ENCODE assay signal across 10 cellular contexts in genomic region chr9:708556-709432, GRCh38.
DNase-seq lines count a peak whose midpoint lies in the region; ATAC-seq, FAIRE-seq and TF ChIP-seq lines count a peak whose summit lies in the region.
"Had no signal": no experiment of that assay in that cellular context is flagged by ENCODE, and none has a peak within 500 bp of the region (broad histone marks: within the 10 kb centered on the region; RNA-seq: fewer than 3 reads in every experiment).

No MANE protein-coding gene starts in this region.

- CTCF ChIA-PET in H1 (lab: Charles Lee; ENCODE audit: partially characterized antibody): interaction anchor here (0.6 to 1.3 kb wide), 2 partner anchors 9 to 1887 kb away, joined by 4 read pairs; no protein-coding TSS in a partner anchor
- CTCF ChIA-PET in activated naive CD4-positive, alpha-beta T cell treated with anti-CD3 and anti-CD28 coated beads for 36 hours (lab: Charles Lee): interaction anchor here (0.8 kb wide), 1 partner anchor 42 kb away, joined by 3 read pairs; no protein-coding TSS in a partner anchor

- H3K9me3 ChIP-seq in OCI-LY3 (ENCODE audit: insufficient read depth, low read length): no peaks in the 10 kb centered on the region
- H3K9me3 ChIP-seq in H1 (ENCODE audit: insufficient read depth in 2 of 2, low read depth in 1 of 2, low read length in 1 of 2): no peaks in the 10 kb centered on the region
- no peaks in the 10 kb centered on the region for H3K9me3 ChIP-seq in muscle layer of colon (ENCODE audit: low read length)
- H3K9me3 ChIP-seq in neuronal stem cell (replicated peaks in 1 of 2; ENCODE audit: control insufficient read depth in 2 of 2, insufficient read depth in 1 of 2, low read depth in 1 of 2, low read length in 2 of 2): no peaks in the 10 kb centered on the region

- DNase-seq in H1 (ENCODE audit: low read depth in 1 of 2, low spot score in 2 of 2) (no peak), neuronal stem cell (ENCODE audit: low spot score) (no peak), NCI-H1092 treated with DMSO at 0.1 percent for 48 hours (lab: John Stamatoyannopoulos, UW) (no peak)
- DNase-seq in activated naive CD4-positive, alpha-beta T cell treated with anti-CD3 and anti-CD28 coated beads for 36 hours: no peak

- no peak for FAIRE-seq in H1 (lab: Jason Lieb, UNC)
- FAIRE-seq: endometrium had no signal

- no peaks in the 10 kb centered on the region for H3K27me3 ChIP-seq in OCI-LY3 (ENCODE audit: low read depth, low read length)
- H3K27me3 ChIP-seq in H1 (replicated peaks in 1 of 4; ENCODE audit: control insufficient read depth in 3 of 4, extremely low read depth in 1 of 4, insufficient read depth in 3 of 4, low read length in 3 of 4): no peaks in the 10 kb centered on the region
- H3K27me3 ChIP-seq in muscle layer of colon (ENCODE audit: control insufficient read depth in 1 of 2, insufficient read depth in 2 of 2, low read length in 2 of 2): no peaks in the 10 kb centered on the region
- peaks cover 0 to 3% (median 0%) of the 10 kb centered on the region in 3 experiments for H3K27me3 ChIP-seq in neuronal stem cell (ENCODE audit: control insufficient read depth in 3 of 3, insufficient read depth in 3 of 3, low read depth in 1 of 3, low read length in 3 of 3)

- peak overlapping the region; percentile 29; the same call in 1 of the 2 replicates for H3K9ac ChIP-seq in OCI-LY3 (ENCODE audit: low read length)
- H3K9ac ChIP-seq in H1 (replicated peaks in 1 of 4; ENCODE audit: extremely low read depth in 1 of 4, low read depth in 3 of 4, low read length in 3 of 4): no peak overlapping the region
- H3K9ac ChIP-seq in muscle layer of colon (ENCODE audit: low read length): peak overlapping the region; percentile 18
- no peak overlapping the region for H3K9ac ChIP-seq in neuronal stem cell (ENCODE audit: low read depth, low read length, poor library complexity)

- H3K4ac ChIP-seq in H1 (replicated peaks; ENCODE audit: insufficient read length, low read depth, low read length): no peak overlapping the region
- H3K4ac ChIP-seq in neuronal stem cell (ENCODE audit: low read length): no peak overlapping the region

- peaks cover 16% of the 10 kb centered on the region for H3K4me1 Mint-ChIP-seq in activated naive CD4-positive, alpha-beta T cell treated with anti-CD3 and anti-CD28 coated beads for 36 hours (ENCODE audit: low read depth)

- H3K23me2 ChIP-seq in H1 (ENCODE audit: low read depth, low read length): peaks cover 2% of the 10 kb centered on the region; the same call in 1 of the 2 replicates

- 90% methylated on average over 9 of the region's 9 CpGs; no CpG with 5 or more reads in 1 of the 2 experiments for WGBS in H1 (ENCODE audit: extremely low coverage in 1 of 2, insufficient coverage in 1 of 2, insufficient read length in 1 of 2, insufficient replicate concordance in 2 of 2, low coverage in 1 of 2, low lambda C conversion rate in 2 of 2, missing lambda C conversion rate in 1 of 2), 2 experiments
- no CpG with 5 or more reads among the region's 9 CpGs for WGBS in neuronal stem cell (ENCODE audit: extremely low coverage in 2 of 2, insufficient read length in 2 of 2, insufficient replicate concordance in 1 of 2), 2 donors

- POLR2A ChIA-PET in H1 (lab: Charles Lee; ENCODE audit: partially characterized antibody): no interaction called here

- no peak overlapping the region for H3K27ac Mint-ChIP-seq in activated naive CD4-positive, alpha-beta T cell treated with anti-CD3 and anti-CD28 coated beads for 36 hours
- H3K27ac Mint-ChIP-seq: T-helper 1 cell treated with Interleukin-12 subunit alpha and Interleukin-12 subunit beta and Interleukin-4 antibody, amounts not matched to agents 30 μg/mL and 1 μg/mL, for 36 hours had no signal

- peaks cover 10% of the 10 kb centered on the region for H3K4me1 ChIP-seq in OCI-LY3 (ENCODE audit: low read length)
- H3K4me1 ChIP-seq in H1 (replicated peaks in 1 of 4; ENCODE audit: control insufficient read depth in 3 of 4, insufficient read depth in 4 of 4, low read length in 3 of 4): peaks cover 0 to 9% (median 4%) of the 10 kb centered on the region in 4 experiments
- H3K4me1 ChIP-seq in muscle layer of colon (ENCODE audit: insufficient read depth, low read length): peaks cover 43% of the 10 kb centered on the region
- peaks cover 2 to 6% of the 10 kb centered on the region in 2 donors for H3K4me1 ChIP-seq in neuronal stem cell (ENCODE audit: control insufficient read depth in 2 of 2, insufficient read depth in 1 of 2, low read depth in 1 of 2, low read length in 2 of 2)

- no peak overlapping the region for H3K4me3 Mint-ChIP-seq in activated naive CD4-positive, alpha-beta T cell treated with anti-CD3 and anti-CD28 coated beads for 36 hours
- H3K4me3 Mint-ChIP-seq: T-helper 1 cell treated with Interleukin-12 subunit alpha and Interleukin-12 subunit beta and Interleukin-4 antibody, amounts not matched to agents 30 μg/mL and 1 μg/mL, for 36 hours had no signal

- H2AFZ ChIP-seq in OCI-LY3 (ENCODE audit: low read depth, low read length) (0 out of 2 replicates have a peak overlapping the region, but pooled peaks have one; percentile 15), H1 (ENCODE audit: low read length) (no peak overlapping the region), neuronal stem cell (ENCODE audit: low read length) (no peak overlapping the region)

- H3K27me3 Mint-ChIP-seq in activated naive CD4-positive, alpha-beta T cell treated with anti-CD3 and anti-CD28 coated beads for 36 hours (ENCODE audit: low read depth): no peaks in the 10 kb centered on the region

- no peak overlapping the region for H2BK20ac ChIP-seq in H1 (ENCODE audit: low read length)

- intact Hi-C loops in activated naive CD4-positive, alpha-beta T cell treated with anti-CD3 and anti-CD28 coated beads for 36 hours (cut with micrococcal nuclease): loop anchor here (5.0 kb wide), 1 partner anchor 46 kb away; no protein-coding TSS in a partner anchor

- no peak for TF ChIP-seq EP300 in H1 (IDR thresholded peaks at IDR 0.05; ENCODE audit: borderline replicate concordance in 1 of 2, low read depth in 2 of 2, low read length in 2 of 2)

- H3K79me1 ChIP-seq in H1 (ENCODE audit: low read depth, low read length) (no peaks in the 10 kb centered on the region), neuronal stem cell (ENCODE audit: low read depth, low read length) (peaks cover 3% of the 10 kb centered on the region)

- TF ChIP-seq POLR2A in H1 (IDR thresholded peaks at IDR 0.05; ENCODE audit: control extremely low read depth in 1 of 2, low read depth in 2 of 2, low read length in 2 of 2): no peak

- H3K36me3 ChIP-seq in OCI-LY3 (replicated peaks; ENCODE audit: low read depth, low read length) (no peaks in the 10 kb centered on the region), H1 (ENCODE audit: control insufficient read depth in 2 of 4, insufficient read depth in 4 of 4, low read length in 3 of 4) (peaks cover 0 to 15% (median 8%) of the 10 kb centered on the region in 4 experiments; a peak in 5 of 8 replicates), muscle layer of colon (ENCODE audit: insufficient read depth, low read length) (peaks cover 27% of the 10 kb centered on the region), neuronal stem cell (replicated peaks in 1 of 2; ENCODE audit: control insufficient read depth in 2 of 2, insufficient read depth in 2 of 2, low read length in 2 of 2) (peaks cover 14 to 31% of the 10 kb centered on the region in 2 donors)

- H2BK15ac ChIP-seq in H1 (ENCODE audit: low read length) (no peak overlapping the region), neuronal stem cell (ENCODE audit: low read length) (no peak overlapping the region)

- H2AK5ac ChIP-seq in H1 (ENCODE audit: low read depth, low read length) (0 out of 2 replicates have a peak overlapping the region, but pooled peaks have one; percentile 24), neuronal stem cell (ENCODE audit: low read depth, low read length) (no peak overlapping the region)

- H3K9me3 Mint-ChIP-seq in activated naive CD4-positive, alpha-beta T cell treated with anti-CD3 and anti-CD28 coated beads for 36 hours: no peaks in the 10 kb centered on the region
- H3K9me3 Mint-ChIP-seq: T-helper 1 cell treated with Interleukin-12 subunit alpha and Interleukin-12 subunit beta and Interleukin-4 antibody, amounts not matched to agents 30 μg/mL and 1 μg/mL, for 36 hours had no signal

- no peak for ATAC-seq in HG03342 (IDR thresholded peaks at IDR 0.05; ENCODE audit: unreplicated experiment)

- H2BK120ac ChIP-seq in H1 (replicated peaks; ENCODE audit: low read depth, low read length): no peak overlapping the region
- no peak overlapping the region for H2BK120ac ChIP-seq in neuronal stem cell (ENCODE audit: low read depth, low read length)

- H2BK5ac ChIP-seq in H1 (ENCODE audit: low read depth, low read length) (no peak overlapping the region), neuronal stem cell (ENCODE audit: low read length) (no peak overlapping the region)

- H2BK12ac ChIP-seq in H1 (ENCODE audit: low read depth, low read length): no peak overlapping the region
- H2BK12ac ChIP-seq in neuronal stem cell (ENCODE audit: low read length): no peak overlapping the region

- no peak overlapping the region for H4K8ac ChIP-seq in H1 (ENCODE audit: extremely low read depth, insufficient read depth, low read length)
- H4K8ac ChIP-seq in neuronal stem cell (ENCODE audit: low read depth, low read length): no peak overlapping the region

- H3K23ac ChIP-seq in H1 (ENCODE audit: insufficient read length) (no peak overlapping the region), neuronal stem cell (ENCODE audit: low read depth, low read length, poor library complexity) (no peak overlapping the region)

- H3K27ac ChIP-seq in 22Rv1 (peak overlapping the region; percentile 45; the same call in 1 of the 2 replicates), OCI-LY3 (ENCODE audit: low read length) (no peak overlapping the region), H1 (ENCODE audit: low read depth, low read length) (no peak overlapping the region), muscle layer of colon (ENCODE audit: low read depth, low read length) (peak overlapping the region; percentile 79), neuronal stem cell (replicated peaks; ENCODE audit: low read length) (no peak overlapping the region)

- peak overlapping the region; percentile 53 for H3K4me2 ChIP-seq in OCI-LY3 (ENCODE audit: low read length)
- peak overlapping the region; percentile 0 to 13; a peak in 2 of 4 replicates for H3K4me2 ChIP-seq in H1 (ENCODE audit: insufficient read depth in 1 of 2, low read depth in 2 of 2, low read length in 2 of 2)
- no peak overlapping the region for H3K4me2 ChIP-seq in neuronal stem cell (ENCODE audit: insufficient read depth, low read length, poor library complexity, severe bottlenecking)

- H3K56ac ChIP-seq in H1 (replicated peaks; ENCODE audit: insufficient read length, low read depth, low read length): no peak overlapping the region

- peak overlapping the region; percentile 53 for H3K4me3 ChIP-seq in OCI-LY3 (ENCODE audit: low read length)
- no peak overlapping the region for H3K4me3 ChIP-seq in H1 (ENCODE audit: extremely low read depth in 1 of 4, insufficient read depth in 2 of 4, low read depth in 3 of 4, low read length in 4 of 4)
- H3K4me3 ChIP-seq in muscle layer of colon (ENCODE audit: low read depth in 1 of 2, low read length in 2 of 2): peak overlapping the region; percentile 53 to 54
- H3K4me3 ChIP-seq in neuronal stem cell (ENCODE audit: low read length in 2 of 2): no peak overlapping the region

- no peak overlapping the region for H3K14ac ChIP-seq in H1 (ENCODE audit: insufficient read length)
- H3K14ac ChIP-seq in neuronal stem cell (ENCODE audit: low read length): no peak overlapping the region

- TF ChIP-seq CTCF in 22Rv1 (IDR thresholded peaks at IDR 0.05) (no peak), OCI-LY3 (IDR thresholded peaks at IDR 0.05; ENCODE audit: low read depth, low read length) (no peak), H1 (IDR thresholded peaks at IDR 0.05; ENCODE audit: control extremely low read depth in 1 of 3, insufficient read depth in 1 of 3, low read depth in 1 of 3, low read length in 3 of 3) (no peak)

- no peak overlapping the region; the same call in 1 of the 2 replicates for H3K18ac ChIP-seq in H1 (ENCODE audit: extremely low read depth, low read length)
- H3K18ac ChIP-seq in neuronal stem cell (ENCODE audit: low read length): no peak overlapping the region

- TF ChIP-seq RAD21 in H1 (IDR thresholded peaks at IDR 0.05 in 1 of 2, conservative IDR thresholded peaks at IDR 0.05 in 1 of 2; ENCODE audit: low read depth in 2 of 2, low read length in 2 of 2): no peak

- no peaks in the 10 kb centered on the region for H3K79me2 ChIP-seq in OCI-LY3 (ENCODE audit: low read length)
- H3K79me2 ChIP-seq in H1 (ENCODE audit: control insufficient read depth in 1 of 2, insufficient read depth in 2 of 2, low read length in 2 of 2): no peaks in the 10 kb centered on the region

- no peaks in the 10 kb centered on the region for H4K20me1 ChIP-seq in OCI-LY3 (ENCODE audit: insufficient read depth, low read length)
- H4K20me1 ChIP-seq in H1 (replicated peaks in 1 of 2; ENCODE audit: control insufficient read depth in 1 of 2, insufficient read depth in 2 of 2, low read length in 2 of 2): peaks cover 0 to 2% of the 10 kb centered on the region in 2 experiments

- no peak overlapping the region for H4K5ac ChIP-seq in H1 (ENCODE audit: insufficient read length, low read depth, low read length)

- H4K91ac ChIP-seq in H1 (replicated peaks; ENCODE audit: insufficient read length, low read length): no peak overlapping the region
- H4K91ac ChIP-seq in neuronal stem cell (ENCODE audit: low read depth, low read length, poor library complexity): no peak overlapping the region

- H3K36me3 Mint-ChIP-seq in activated naive CD4-positive, alpha-beta T cell treated with anti-CD3 and anti-CD28 coated beads for 36 hours (ENCODE audit: low read depth): peaks cover 7% of the 10 kb centered on the region

Comparison
In these comparisons a context has a peak if more than half of its experiments do, and no peak if none do; other contexts are left out.
1. H3K27ac ChIP-seq: peak in 22Rv1 (single experiment) and muscle layer of colon (single experiment); none in OCI-LY3 (single experiment), H1 (single experiment) and neuronal stem cell (single experiment).
2. H3K4me3 ChIP-seq: peak in OCI-LY3 (single experiment) and muscle layer of colon (2 of 2); none in H1 (0 of 4) and neuronal stem cell (0 of 2).
3. H3K9ac ChIP-seq: peak in OCI-LY3 (single experiment) and muscle layer of colon (single experiment); none in H1 (0 of 4) and neuronal stem cell (single experiment).